ENCODE assay signal across 32 cellular contexts in the genomic region with DNA sequence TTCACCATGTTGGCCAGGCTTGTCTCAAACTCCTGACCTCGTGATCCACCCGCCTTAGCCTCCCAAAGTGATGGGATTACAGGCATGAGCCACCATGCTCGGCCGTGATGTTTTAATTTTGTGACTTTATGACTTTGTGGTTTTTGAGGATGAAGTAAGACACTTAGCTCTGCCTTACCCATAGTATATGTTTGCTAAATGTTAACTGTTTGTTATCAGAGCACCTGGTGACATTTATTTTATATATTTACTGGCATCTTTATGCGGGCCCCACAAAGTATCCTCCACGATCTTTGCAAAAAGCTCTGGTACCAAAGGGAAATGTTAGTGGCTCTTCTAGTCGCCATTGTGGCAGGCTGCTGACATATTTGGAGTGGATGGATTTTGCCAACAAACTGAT. TPM values are rescaled to one million over a fixed set of nuclear protein-coding genes. Genes with fewer than 3 reads are reported as not detected.
"Had no signal": no experiment of that assay in that cellular context is flagged by ENCODE, and none has a peak within 500 bp of the region (broad histone marks: within the 10 kb centered on the region; RNA-seq: fewer than 3 reads in every experiment).

No MANE protein-coding gene starts in this region.

- DNase-seq: activated CD4-positive, alpha-beta memory T cell treated with anti-CD3 and anti-CD28 coated beads for 36 hours; activated CD4-positive, alpha-beta T cell treated with anti-CD3 and anti-CD28 coated beads for 36 hours; activated CD4-positive, alpha-beta T cell treated with anti-CD3 and anti-CD28 coated beads, Interleukin-2, amount 10 ng/mL, durations not matched to agents 24 days and 14 days; activated CD4-positive, CD25-positive, alpha-beta regulatory T cell; activated CD4-positive, CD25-positive, alpha-beta regulatory T cell treated with anti-CD3 and anti-CD28 coated beads, Interleukin-2, amount 50 U/mL, for 72 hours; activated CD8-positive, alpha-beta memory T cell treated with anti-CD3 and anti-CD28 coated beads, Interleukin-2, amount 10 ng/mL, durations not matched to agents 7 days and 5 days; activated CD8-positive, alpha-beta memory T cell treated with anti-CD3 and anti-CD28 coated beads, Interleukin-2, amount 50 U/mL, for 4 hours; activated CD8-positive, alpha-beta T cell treated with anti-CD3 and anti-CD28 coated beads, Interleukin-2, amount 10 ng/mL, durations not matched to agents 7 days and 5 days; activated gamma-delta T cell treated with Interleukin-2 at 50 U/mL for 16 hours; activated naive CD4-positive, alpha-beta T cell treated with anti-CD3 and anti-CD28 coated beads, Interleukin-2, amount 50 U/mL, for 16 hours; activated naive CD4-positive, alpha-beta T cell treated with Interleukin-2 at 50 U/mL for 16 hours; activated T-cell treated with anti-CD3 and anti-CD28 coated beads, Interleukin-2, amount 50 U/mL, for 1 hour; amniotic stem cell; anterior cingulate cortex; brain microvascular endothelial cell; effector memory CD4-positive, alpha-beta T cell; esophagus squamous epithelium; foreskin melanocyte; heart right ventricle; T-helper 2 cell had no signal

- H3K9me3 ChIP-seq: esophagus squamous epithelium, gastroesophageal sphincter, heart right ventricle had no signal

- H3K27me3 ChIP-seq: brain microvascular endothelial cell, dorsolateral prefrontal cortex, esophagus squamous epithelium, gastroesophageal sphincter, heart right ventricle had no signal

- H3K4me3 ChIP-seq: coronary artery, dorsolateral prefrontal cortex, esophagus squamous epithelium, gastroesophageal sphincter, heart right ventricle had no signal

- H3K27ac ChIP-seq: brain microvascular endothelial cell, coronary artery, dorsolateral prefrontal cortex, epithelial cell of prostate, esophagus squamous epithelium, gastroesophageal sphincter, heart right ventricle had no signal

RNA-seq across cellular contexts. Expression of gene SLC23A1, which starts 6.7 kb away (rescaled TPM):
- total RNA-seq: astrocyte, bronchial epithelial cell, cardiac septum, cerebellum, endothelial cell of umbilical vein, fibroblast of lung, fibroblast of villous mesenchyme, gastroesophageal sphincter, glomerular endothelial cell had no signal
- polyA plus RNA-seq: endothelial cell of umbilical vein, fibroblast of lung, heart right ventricle had no signal

RNA-seq across cellular contexts. Expression of gene MZB1, which starts 13.3 kb away (rescaled TPM):
- total RNA-seq: astrocyte, bronchial epithelial cell, endothelial cell of umbilical vein had no signal
- polyA plus RNA-seq: endothelial cell of umbilical vein, fibroblast of lung had no signal
